In genomic region chr4:73729534-73730165, GRCh38 we compare ENCODE assay signal across 9 cellular contexts. TPM values are rescaled to one million over a fixed set of nuclear protein-coding genes. Genes with fewer than 3 reads are reported as not detected.
DNase-seq lines count a peak whose midpoint lies in the region; ATAC-seq and TF ChIP-seq lines count a peak whose summit lies in the region.
"Had no signal": no experiment of that assay in that cellular context is flagged by ENCODE, and none has a peak within 500 bp of the region (broad histone marks: within the 10 kb centered on the region; RNA-seq: fewer than 3 reads in every experiment).

No MANE protein-coding gene starts in this region.

- no peak overlapping the region for H3K27ac Mint-ChIP-seq in glutamatergic neuron (ENCODE audit: unreplicated experiment)
- H3K27ac Mint-ChIP-seq: memory B cell had no signal

- H3K36me3 Mint-ChIP-seq in glutamatergic neuron (ENCODE audit: unreplicated experiment), result no peaks in the 10 kb centered on the region
- H3K36me3 Mint-ChIP-seq: memory B cell had no signal

- ATAC-seq in HG02938 (IDR thresholded peaks at IDR 0.05; ENCODE audit: unreplicated experiment), result peak; percentile 58
- ATAC-seq in HG02970 (IDR thresholded peaks at IDR 0.05; ENCODE audit: low FRiP score, unreplicated experiment), result no peak

- no peaks in the 10 kb centered on the region for H3K9me3 Mint-ChIP-seq in glutamatergic neuron (ENCODE audit: unreplicated experiment)
- H3K9me3 Mint-ChIP-seq: memory B cell had no signal

- H3K4me3 Mint-ChIP-seq in glutamatergic neuron (ENCODE audit: unreplicated experiment), result no peak overlapping the region
- H3K4me3 Mint-ChIP-seq: memory B cell had no signal

- no peaks in the 10 kb centered on the region for H3K27me3 Mint-ChIP-seq in glutamatergic neuron (ENCODE audit: unreplicated experiment)

- H3K27ac ChIP-seq in VCaP, result peak overlapping the region; percentile 43

- no peaks in the 10 kb centered on the region for H3K4me1 Mint-ChIP-seq in glutamatergic neuron (ENCODE audit: low read depth, unreplicated experiment)

- peak; percentile 56 for DNase-seq in AG08396 (ENCODE audit: low spot score)
- peak; percentile 22 for DNase-seq in GM13977 (ENCODE audit: low spot score)
- peak; percentile 20 for DNase-seq in NCI-H2029 treated with DMSO at 0.1 percent for 48 hours (lab: John Stamatoyannopoulos, UW)
- DNase-seq in glutamatergic neuron, result peak; percentile 44
- peak; percentile 81 for DNase-seq in posterior vena cava (ENCODE audit: low spot score)

- peak; percentile 63 for TF ChIP-seq CTCF in GM13977 (IDR thresholded peaks at IDR 0.05; ENCODE audit: extremely low read depth, insufficient read depth, missing control alignments)
- peak; percentile 99 for TF ChIP-seq CTCF in VCaP (conservative IDR thresholded peaks at IDR 0.05)
- peak; percentile 77 for TF ChIP-seq CTCF in glutamatergic neuron (IDR thresholded peaks at IDR 0.05; ENCODE audit: partially characterized antibody, unreplicated experiment)

- intact Hi-C loops in posterior vena cava (cut with DNase I), result loop anchor here in 1 of 2 donors (5.0 kb wide), 1 partner anchor 403 kb away; no protein-coding TSS in a partner anchor

- in situ Hi-C loops in GM13977 (cut with MboI; ENCODE audit: low pct_unique_long_range_greater_than_20kb, low sequenced_read_pairs, unreplicated experiment), result no loop called here

RNA-seq across cellular contexts. Expression of gene CXCL8, which starts 10.7 kb away (rescaled TPM):
- total RNA-seq in glutamatergic neuron (ENCODE audit: unreplicated experiment), result not detected
- 1 to 10 TPM in 1 of 2 donors, under 1 TPM in 1; 0.51 to 3.1 TPM for total RNA-seq in posterior vena cava

Comparison
In these comparisons a context has a peak if more than half of its experiments do, and no peak if none do; other contexts are left out.
1. DNase-seq: peak in every context shown above with its lines; median percentile 81 in posterior vena cava; 56 in AG08396; 44 in glutamatergic neuron; 22 in GM13977; 20 in NCI-H2029 treated with DMSO at 0.1 percent for 48 hours.